Comparison of ENCODE assay signal across 29 cellular contexts in genomic region chr11:58254936-58255335, GRCh38. TPM values are rescaled to one million over a fixed set of nuclear protein-coding genes. Genes with fewer than 3 reads are reported as not detected.
"Had no signal": no experiment of that assay in that cellular context is flagged by ENCODE, and none has a peak within 500 bp of the region (broad histone marks: within the 10 kb centered on the region; RNA-seq: fewer than 3 reads in every experiment).

No MANE protein-coding gene starts in this region.

- H3K27ac ChIP-seq: ascending aorta, cardiac muscle cell, coronary artery, SJSA1 had no signal

- H3K4me1 ChIP-seq: ascending aorta, SJSA1 had no signal

- H3K9me3 ChIP-seq: SJSA1, SK-N-SH had no signal

- DNase-seq: activated CD4-positive, alpha-beta T cell treated with anti-CD3 and anti-CD28 coated beads, Interleukin-2, amount 10 ng/mL, durations not matched to agents 24 days and 14 days; activated CD4-positive, alpha-beta T cell treated with anti-CD3 and anti-CD28 coated beads, Interleukin-2, amount 50 U/mL, for 4 hours; activated CD8-positive, alpha-beta T cell treated with anti-CD3 and anti-CD28 coated beads for 36 hours; activated effector memory CD4-positive, alpha-beta T cell treated with anti-CD3 and anti-CD28 coated beads, Interleukin-2, amount 50 U/mL, for 16 hours; activated naive CD4-positive, alpha-beta T cell; activated naive CD4-positive, alpha-beta T cell treated with anti-CD3 and anti-CD28 coated beads, Interleukin-2, amount 50 U/mL, for 16 hours; activated naive CD8-positive, alpha-beta T cell treated with anti-CD3 and anti-CD28 coated beads for 36 hours; activated T-cell treated with anti-CD3 and anti-CD28 coated beads, Interleukin-2, amount 50 U/mL, for 1 hour; activated T-cell treated with anti-CD3 and anti-CD28 coated beads, Interleukin-2, amount 50 U/mL, for 72 hours; amygdala; NCI-H1048; NCI-H1105 treated with DMSO at 0.1 percent for 48 hours; NCI-H1436; NCI-H1694; NCI-H1930; NCI-H2081 treated with DMSO at 0.1 percent for 48 hours; NCI-H345; NCI-H524 treated with DMSO at 0.1 percent for 48 hours; SHP77 treated with DMSO at 0.1 percent for 48 hours; SK-N-SH had no signal

- H3K4me3 ChIP-seq: ascending aorta, cardiac muscle cell, coronary artery, SJSA1 had no signal

- H3K27me3 ChIP-seq: ascending aorta, cardiac muscle cell, SJSA1 had no signal

- H3K36me3 ChIP-seq: ascending aorta, cardiac muscle cell, SJSA1 had no signal

RNA-seq across cellular contexts. Expression of gene OR10W1, which starts 13.1 kb away (rescaled TPM):
- total RNA-seq: activated CD4-positive, alpha-beta T cell treated with anti-CD3 and anti-CD28 coated beads, Interleukin-2, amount 10 ng/mL, durations not matched to agents 24 days and 14 days; activated CD8-positive, alpha-beta memory T cell treated with anti-CD3 and anti-CD28 coated beads for 36 hours; activated CD8-positive, alpha-beta T cell treated with anti-CD3 and anti-CD28 coated beads for 36 hours; activated naive CD8-positive, alpha-beta T cell treated with anti-CD3 and anti-CD28 coated beads for 36 hours; activated T-cell treated with anti-CD3 and anti-CD28 coated beads, Interleukin-2, amount 50 U/mL, for 72 hours; activated T-helper 17 cell treated with anti-CD3 and anti-CD28 coated beads, Interleukin-2, amount 50 U/mL, for 72 hours; ascending aorta; cardiac muscle cell; chondrocyte; NCI-H460; RPMI7951; SJSA1 had no signal

RNA-seq across cellular contexts. Expression of gene OR10Q1, which starts 26.2 kb away (rescaled TPM):
- total RNA-seq: activated CD4-positive, alpha-beta T cell treated with anti-CD3 and anti-CD28 coated beads, Interleukin-2, amount 10 ng/mL, durations not matched to agents 24 days and 14 days; activated CD8-positive, alpha-beta memory T cell treated with anti-CD3 and anti-CD28 coated beads for 36 hours; activated CD8-positive, alpha-beta T cell treated with anti-CD3 and anti-CD28 coated beads for 36 hours; activated naive CD8-positive, alpha-beta T cell treated with anti-CD3 and anti-CD28 coated beads for 36 hours; activated T-cell treated with anti-CD3 and anti-CD28 coated beads, Interleukin-2, amount 50 U/mL, for 72 hours; activated T-helper 17 cell treated with anti-CD3 and anti-CD28 coated beads, Interleukin-2, amount 50 U/mL, for 72 hours; ascending aorta; cardiac muscle cell; chondrocyte; NCI-H460; RPMI7951; SJSA1 had no signal

RNA-seq across cellular contexts. Expression of gene OR1S1, which starts 42.4 kb away (rescaled TPM):
- total RNA-seq: activated CD4-positive, alpha-beta T cell treated with anti-CD3 and anti-CD28 coated beads, Interleukin-2, amount 10 ng/mL, durations not matched to agents 24 days and 14 days; activated CD8-positive, alpha-beta memory T cell treated with anti-CD3 and anti-CD28 coated beads for 36 hours; activated CD8-positive, alpha-beta T cell treated with anti-CD3 and anti-CD28 coated beads for 36 hours; activated naive CD8-positive, alpha-beta T cell treated with anti-CD3 and anti-CD28 coated beads for 36 hours; activated T-cell treated with anti-CD3 and anti-CD28 coated beads, Interleukin-2, amount 50 U/mL, for 72 hours; activated T-helper 17 cell treated with anti-CD3 and anti-CD28 coated beads, Interleukin-2, amount 50 U/mL, for 72 hours; ascending aorta; cardiac muscle cell; chondrocyte; NCI-H460; RPMI7951; SJSA1 had no signal

RNA-seq across cellular contexts. Expression of gene OR1S2, which starts 51.0 kb away (rescaled TPM):
- total RNA-seq: activated CD4-positive, alpha-beta T cell treated with anti-CD3 and anti-CD28 coated beads, Interleukin-2, amount 10 ng/mL, durations not matched to agents 24 days and 14 days; activated CD8-positive, alpha-beta memory T cell treated with anti-CD3 and anti-CD28 coated beads for 36 hours; activated CD8-positive, alpha-beta T cell treated with anti-CD3 and anti-CD28 coated beads for 36 hours; activated naive CD8-positive, alpha-beta T cell treated with anti-CD3 and anti-CD28 coated beads for 36 hours; activated T-cell treated with anti-CD3 and anti-CD28 coated beads, Interleukin-2, amount 50 U/mL, for 72 hours; activated T-helper 17 cell treated with anti-CD3 and anti-CD28 coated beads, Interleukin-2, amount 50 U/mL, for 72 hours; ascending aorta; cardiac muscle cell; chondrocyte; NCI-H460; RPMI7951; SJSA1 had no signal
